Comparison of ENCODE assay signal across 8 cellular contexts in genomic region chr22:39960791-39961746, GRCh38. TPM values are rescaled to one million over a fixed set of nuclear protein-coding genes. Genes with fewer than 3 reads are reported as not detected.
DNase-seq lines count a peak whose midpoint lies in the region; ATAC-seq and TF ChIP-seq lines count a peak whose summit lies in the region.

No MANE protein-coding gene starts in this region.

- H3K4me1 ChIP-seq in left ventricle myocardium inferior (peaks cover 3% of the 10 kb centered on the region), gastroesophageal sphincter (no peaks in the 10 kb centered on the region)
- peaks cover 37% of the 10 kb centered on the region for H3K4me1 ChIP-seq in effector memory CD4-positive, alpha-beta T cell (ENCODE audit: control insufficient read depth, insufficient read depth, low read length, poor library complexity, severe bottlenecking)

- TF ChIP-seq CTCF in left ventricle myocardium inferior (IDR thresholded peaks at IDR 0.05; ENCODE audit: borderline replicate concordance), result no peak
- TF ChIP-seq CTCF in gastroesophageal sphincter (IDR thresholded peaks at IDR 0.05), result no peak

- H3K36me3 ChIP-seq in left ventricle myocardium inferior (no peaks in the 10 kb centered on the region), gastroesophageal sphincter (no peaks in the 10 kb centered on the region)
- H3K36me3 ChIP-seq in effector memory CD4-positive, alpha-beta T cell (ENCODE audit: control insufficient read depth, insufficient read depth, low read length), result peaks cover 83% of the 10 kb centered on the region

- H3K27me3 ChIP-seq in left ventricle myocardium inferior (ENCODE audit: low read depth) (no peaks in the 10 kb centered on the region), gastroesophageal sphincter (peaks cover 15% of the 10 kb centered on the region)
- no peaks in the 10 kb centered on the region for H3K27me3 ChIP-seq in effector memory CD4-positive, alpha-beta T cell (replicated peaks; ENCODE audit: control insufficient read depth, insufficient read depth, low read length, poor library complexity, severe bottlenecking)

- no peak for TF ChIP-seq EP300 in gastroesophageal sphincter (IDR thresholded peaks at IDR 0.05)

- H3K9me3 ChIP-seq in left ventricle myocardium inferior (replicated peaks) (no peaks in the 10 kb centered on the region), gastroesophageal sphincter (no peaks in the 10 kb centered on the region)
- H3K9me3 ChIP-seq in effector memory CD4-positive, alpha-beta T cell (ENCODE audit: control insufficient read depth, low read length), result no peaks in the 10 kb centered on the region

- peak; percentile 36 for ATAC-seq in Right ventricle myocardium superior (ENCODE audit: poor library complexity)
- ATAC-seq in HG03469 (IDR thresholded peaks at IDR 0.05; ENCODE audit: unreplicated experiment), result peak; percentile 67
- ATAC-seq in activated CD4-positive, CD25-positive, alpha-beta regulatory T cell treated with anti-CD3 and anti-CD28 coated beads, Interleukin-2, amount 50 U/mL, for 24 hours, result peak; percentile 99 to 100
- ATAC-seq in gastroesophageal sphincter, result no peak

- no peak overlapping the region for H3K4me3 ChIP-seq in left ventricle myocardium inferior
- no peak overlapping the region for H3K4me3 ChIP-seq in effector memory CD4-positive, alpha-beta T cell (ENCODE audit: insufficient read depth, low read depth, low read length, poor library complexity, severe bottlenecking)
- no peak overlapping the region for H3K4me3 ChIP-seq in gastroesophageal sphincter

- H3K27ac ChIP-seq in left ventricle myocardium inferior (replicated peaks) (no peak overlapping the region), gastroesophageal sphincter (no peak overlapping the region)
- peak overlapping the region; percentile 54 for H3K27ac ChIP-seq in effector memory CD4-positive, alpha-beta T cell (ENCODE audit: insufficient read depth, low read length, poor library complexity, severe bottlenecking)

- DNase-seq in Right ventricle myocardium superior, result no peak
- no peak for DNase-seq in left ventricle myocardium inferior
- peak; percentile 24 to 47 (median 46) for DNase-seq in effector memory CD4-positive, alpha-beta T cell
- DNase-seq in stimulated activated CD4-positive, alpha-beta T cell treated with anti-CD3 and anti-CD28 coated beads, TNF-alpha, amount 100 ng/mL, for 1 hour (ENCODE audit: low read depth in 3 of 3, low spot score in 1 of 3), result peak in 2 of 3 donors; percentile 23 to 29
- no peak for DNase-seq in NCI-H1092 treated with DMSO at 0.1 percent for 48 hours (lab: John Stamatoyannopoulos, UW)

- no peak for TF ChIP-seq POLR2A in gastroesophageal sphincter (IDR thresholded peaks at IDR 0.05)

- WGBS in gastroesophageal sphincter (ENCODE audit: low coverage in 1 of 2), 2 donors, result 69 to 70% methylated on average over 8 to 9 of the region's 13 CpGs

- intact Hi-C loops in Right ventricle myocardium superior (cut with DNase I), result no loop called here
- intact Hi-C loops in left ventricle myocardium inferior (cut with micrococcal nuclease), result no loop called here

RNA-seq across cellular contexts. Expression of gene TMA7B, which starts 0.9 kb away (rescaled TPM):
- total RNA-seq in Right ventricle myocardium superior (not detected), left ventricle myocardium inferior (not detected), gastroesophageal sphincter (not detected)

RNA-seq across cellular contexts. Expression of gene FAM83F, which starts 33.7 kb away (rescaled TPM):
- 4.9 TPM for total RNA-seq in Right ventricle myocardium superior
- total RNA-seq in left ventricle myocardium inferior, result 4.4 TPM
- total RNA-seq in gastroesophageal sphincter, result 1 to 10 TPM in 2 of 4 donors, under 1 TPM in 2; 0.46 to 4.2 (median 0.81) TPM

Comparison
In these comparisons a context has a peak if more than half of its experiments do, and no peak if none do; other contexts are left out.
1. DNase-seq: peak in effector memory CD4-positive, alpha-beta T cell (3 of 3) and stimulated activated CD4-positive, alpha-beta T cell treated with anti-CD3 and anti-CD28 coated beads, TNF-alpha, amount 100 ng/mL, for 1 hour (2 of 3); none in Right ventricle myocardium superior (single experiment), left ventricle myocardium inferior (single experiment) and NCI-H1092 treated with DMSO at 0.1 percent for 48 hours (single experiment).